In genomic region chr15:70259030-70259424, GRCh38 we compare ENCODE assay signal across 8 cellular contexts.
DNase-seq lines count a peak whose midpoint lies in the region; ATAC-seq and TF ChIP-seq lines count a peak whose summit lies in the region.

No MANE protein-coding gene starts in this region.

- H3K27me3 ChIP-seq in H7 (ENCODE audit: control insufficient read depth, insufficient read depth, low read length) = no peaks in the 10 kb centered on the region
- no peaks in the 10 kb centered on the region for H3K27me3 ChIP-seq in muscle layer of colon (ENCODE audit: control insufficient read depth in 1 of 2, insufficient read depth in 2 of 2, low read length in 2 of 2)
- no peaks in the 10 kb centered on the region for H3K27me3 ChIP-seq in thoracic aorta (replicated peaks; ENCODE audit: insufficient read depth)

- peaks cover 47 to 68% (median 64%) of the 10 kb centered on the region in 3 donors for H3K4me1 Mint-ChIP-seq in T-cell

- no peaks in the 10 kb centered on the region for H3K27me3 Mint-ChIP-seq in T-cell

- CTCF ChIA-PET in T-cell (lab: Charles Lee) = interaction anchor here in 1 of 2 donors (0.6 kb wide), 1 partner anchor 532 kb away, joined by 3 read pairs; no protein-coding TSS in a partner anchor

- no peaks in the 10 kb centered on the region for H3K9me3 ChIP-seq in muscle layer of colon (ENCODE audit: low read length)
- no peaks in the 10 kb centered on the region for H3K9me3 ChIP-seq in thoracic aorta

- H3K27ac Mint-ChIP-seq in T-cell = peak overlapping the region; percentile 89 to 90

- H3K4me3 ChIP-seq in H7 (ENCODE audit: insufficient read depth, low read depth, low read length) (no peak overlapping the region), coronary artery (peak overlapping the region; percentile 8), muscle layer of colon (ENCODE audit: low read depth in 1 of 2, low read length in 2 of 2) (no peak overlapping the region), thoracic aorta (peak overlapping the region; percentile 29)

- TF ChIP-seq CTCF in coronary artery (IDR thresholded peaks at IDR 0.05) (no peak), thoracic aorta (IDR thresholded peaks at IDR 0.05) (no peak), GM20000 (IDR thresholded peaks at IDR 0.05; ENCODE audit: extremely low read depth, missing control alignments) (no peak)

- ATAC-seq in T-cell (replicated peaks in 1 of 4) (peak; percentile 62 to 73 (median 70)), thoracic aorta (ENCODE audit: insufficient number of reproducible peaks, low FRiP score, low read depth) (peak; percentile 50)

- H3K4me3 Mint-ChIP-seq in T-cell = peak overlapping the region; percentile 66 to 78 (median 76)

- H3K9ac ChIP-seq in muscle layer of colon (ENCODE audit: low read length) = no peak overlapping the region

- H3K36me3 ChIP-seq in H7 (replicated peaks; ENCODE audit: control insufficient read depth, insufficient read depth, low read length) (no peaks in the 10 kb centered on the region), muscle layer of colon (ENCODE audit: insufficient read depth, low read length) (no peaks in the 10 kb centered on the region), thoracic aorta (no peaks in the 10 kb centered on the region)

- H3K27ac ChIP-seq in coronary artery (no peak overlapping the region), muscle layer of colon (ENCODE audit: low read depth, low read length) (peak overlapping the region; percentile 2), thoracic aorta (no peak overlapping the region)

- DNase-seq in Ammon's horn (ENCODE audit: low spot score) (peak; percentile 77), H7 (peak; percentile 49), T-cell (peak; percentile 33 to 77 (median 53)), coronary artery (ENCODE audit: low spot score) (no peak), thoracic aorta (ENCODE audit: low spot score) (no peak), dedifferentiated amniotic fluid mesenchymal stem cell (ENCODE audit: extremely low spot score) (no peak), GM20000 (ENCODE audit: low spot score) (no peak)

- POLR2A ChIA-PET in T-cell (lab: Charles Lee) = no interaction called here

- H3K9me3 Mint-ChIP-seq in T-cell = peaks cover 0 to 6% (median 0%) of the 10 kb centered on the region in 3 donors

- no peaks in the 10 kb centered on the region for H3K36me3 Mint-ChIP-seq in T-cell

- H3K4me1 ChIP-seq in muscle layer of colon (ENCODE audit: insufficient read depth, low read length) (peaks cover 28% of the 10 kb centered on the region), thoracic aorta (ENCODE audit: control insufficient read depth in 1 of 2, low read depth in 2 of 2) (peaks cover 16% of the 10 kb centered on the region in 2 donors)

Comparison
In these comparisons a context has a peak if more than half of its experiments do, and no peak if none do; other contexts are left out.
1. DNase-seq: peak in Ammon's horn (single experiment), H7 (single experiment) and T-cell (34 of 34); none in coronary artery (single experiment), thoracic aorta (single experiment), dedifferentiated amniotic fluid mesenchymal stem cell (single experiment) and GM20000 (single experiment).
2. H3K4me3 ChIP-seq: peak in coronary artery (single experiment) and thoracic aorta (single experiment); none in H7 (single experiment) and muscle layer of colon (0 of 2).